17 cellular contexts compared by ENCODE assay signal in the genomic region with DNA sequence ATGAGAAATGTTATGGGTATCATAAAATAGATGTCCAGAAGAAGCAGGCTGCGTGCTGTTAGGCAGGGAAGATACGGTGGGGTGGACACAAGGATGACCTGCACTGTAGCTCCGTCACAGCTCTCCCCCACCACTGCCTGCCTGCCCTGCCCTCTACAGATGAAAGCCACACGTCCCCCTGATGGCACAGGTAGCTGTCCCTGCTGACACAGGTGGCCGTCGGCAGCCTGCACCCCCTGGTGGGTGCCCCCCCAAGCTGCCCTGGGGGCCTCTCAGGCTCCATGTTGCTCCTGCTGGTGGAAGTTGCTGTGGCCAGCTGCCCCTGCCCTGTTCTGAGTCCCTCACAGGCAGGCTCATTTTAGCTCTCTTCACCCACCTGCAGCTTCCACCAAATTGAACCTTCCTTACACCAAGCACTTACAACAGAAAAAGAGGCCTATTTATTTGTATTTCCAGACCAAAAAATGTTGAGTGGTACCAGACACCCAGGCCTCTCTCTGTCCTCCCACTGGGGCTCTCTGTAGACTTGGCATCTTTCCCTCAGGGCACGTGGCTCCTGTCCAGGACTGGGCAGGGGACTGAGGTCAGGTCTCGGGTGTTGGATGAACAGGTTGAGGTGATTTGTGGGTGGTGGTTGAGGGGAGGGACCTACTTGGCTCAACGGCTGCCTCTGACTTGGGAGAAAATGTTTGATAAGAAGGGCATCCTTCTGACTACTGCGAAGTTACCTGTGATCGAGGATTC. TPM values are rescaled to one million over a fixed set of nuclear protein-coding genes. Genes with fewer than 3 reads are reported as not detected.
"Had no signal": no experiment of that assay in that cellular context is flagged by ENCODE, and none has a peak within 500 bp of the region (broad histone marks: within the 10 kb centered on the region; RNA-seq: fewer than 3 reads in every experiment).

No MANE protein-coding gene starts in this region.

- H3K27ac ChIP-seq: dorsolateral prefrontal cortex, lower lobe of right lung, neural progenitor cell, parathyroid adenoma, tibial artery, VCaP had no signal

- H3K4me1 ChIP-seq: lower lobe of right lung, parathyroid adenoma had no signal

- H3K27me3 ChIP-seq: dorsolateral prefrontal cortex, neural progenitor cell, tibial artery had no signal

- H3K9me3 ChIP-seq: lower lobe of right lung, tibial artery had no signal

- ATAC-seq: activated CD4-positive, alpha-beta T cell treated with anti-CD3 and anti-CD28 coated beads for 36 hours; esophagus mucosa had no signal

- H3K4me3 ChIP-seq: dorsolateral prefrontal cortex, lower lobe of right lung, neural progenitor cell, tibial artery had no signal

- H3K36me3 ChIP-seq: neural progenitor cell had no signal

- DNase-seq: activated CD4-positive, alpha-beta T cell treated with anti-CD3 and anti-CD28 coated beads for 36 hours; activated CD8-positive, alpha-beta memory T cell treated with anti-CD3 and anti-CD28 coated beads for 24 hours; anterior cingulate cortex; dorsolateral prefrontal cortex; hypothalamus; lower lobe of right lung; midbrain; retina; stimulated activated CD4-positive, alpha-beta T cell treated with anti-CD3 and anti-CD28 coated beads, Interleukin-4, amount 100 ng/mL, for 4 hours; T1000; tibial artery had no signal

RNA-seq across cellular contexts. Expression of a gene that starts 50.1 kb away (rescaled TPM):
- total RNA-seq: activated CD4-positive, alpha-beta T cell treated with anti-CD3 and anti-CD28 coated beads for 36 hours; activated T-helper 2 cell treated with anti-CD3 and anti-CD28 coated beads, Interferon-gamma antibody, Interleukin-2, Interleukin-4, amounts not matched to agents 10 μg/mL and 5 μg/mL and 100 μg/mL, durations not matched to agents 14 hours and 24 hours and 36 hours; esophagus mucosa; glomerular endothelial cell; lower lobe of right lung had no signal
